31 cellular contexts compared by ENCODE assay signal in genomic region chr13:96198038-96198437, GRCh38.
DNase-seq lines count a peak whose midpoint lies in the region; ATAC-seq and TF ChIP-seq lines count a peak whose summit lies in the region.
"Had no signal": no experiment of that assay in that cellular context is flagged by ENCODE, and none has a peak within 500 bp of the region (broad histone marks: within the 10 kb centered on the region; RNA-seq: fewer than 3 reads in every experiment).

No MANE protein-coding gene starts in this region.

- H3K4me3 Mint-ChIP-seq in stimulated activated naive CD8-positive, alpha-beta T cell treated with anti-CD3 and anti-CD28 coated beads, Interleukin-15, amount 100 ng/mL, for 72 hours: no peak overlapping the region
- H3K4me3 Mint-ChIP-seq: B cell; CD14-positive monocyte; CD4-positive, alpha-beta memory T cell; CD4-positive, alpha-beta T cell; CD4-positive, CD25-positive, alpha-beta regulatory T cell; CD8-positive, alpha-beta memory T cell; CD8-positive, alpha-beta T cell had no signal

- no peak overlapping the region for H3K27ac Mint-ChIP-seq in stimulated activated naive CD8-positive, alpha-beta T cell treated with anti-CD3 and anti-CD28 coated beads, Interleukin-15, amount 100 ng/mL, for 72 hours
- H3K27ac Mint-ChIP-seq: B cell; CD14-positive monocyte; CD4-positive, alpha-beta memory T cell; CD4-positive, alpha-beta T cell; CD4-positive, CD25-positive, alpha-beta regulatory T cell; CD8-positive, alpha-beta memory T cell; CD8-positive, alpha-beta T cell had no signal

- H3K36me3 ChIP-seq in HEK293 (ENCODE audit: control insufficient read depth in 2 of 2, insufficient read depth in 1 of 2, low read length in 2 of 2): no peaks in the 10 kb centered on the region
- H3K36me3 ChIP-seq: BE2C; BLaER1; BLaER1 treated with 17β-estradiol and CSF1 and Interleukin-3, amounts not matched to agents 10 nM and 100 nM had no signal

- no peaks in the 10 kb centered on the region for H3K9me3 ChIP-seq in HEK293 (ENCODE audit: control insufficient read depth, insufficient read depth, low read depth, low read length)
- H3K9me3 ChIP-seq: A549, BE2C, Caco-2 had no signal

- peaks cover 0 to 7% of the 10 kb centered on the region in 2 donors for H3K9me3 Mint-ChIP-seq in stimulated activated naive CD8-positive, alpha-beta T cell treated with anti-CD3 and anti-CD28 coated beads, Interleukin-15, amount 100 ng/mL, for 72 hours

- ATAC-seq in Right ventricle myocardium superior (ENCODE audit: poor library complexity): no peak
- ATAC-seq in left ventricle myocardium superior: no peak
- ATAC-seq in stimulated activated naive CD8-positive, alpha-beta T cell treated with anti-CD3 and anti-CD28 coated beads, Interleukin-15, amount 100 ng/mL, for 72 hours: no peak
- ATAC-seq: A549; CD8-positive, alpha-beta T cell had no signal

- POLR2A ChIA-PET in HEK293 (lab: Yijun Ruan, JAX): no interaction called here

- no peak overlapping the region for H3K4me3 ChIP-seq in HEK293 (ENCODE audit: low read depth, low read length)
- H3K4me3 ChIP-seq: A549; BLaER1; BLaER1 treated with 17β-estradiol and CSF1 and Interleukin-3, amounts not matched to agents 10 nM and 100 nM had no signal

- intact Hi-C loops in Right ventricle myocardium superior (cut with DNase I): no loop called here
- intact Hi-C loops in left ventricle myocardium superior (cut with micrococcal nuclease): no loop called here

- H3K4me1 ChIP-seq in HEK293 (ENCODE audit: control insufficient read depth, insufficient read depth, low read length): no peaks in the 10 kb centered on the region
- H3K4me1 ChIP-seq: A549; BE2C; BLaER1; BLaER1 treated with 17β-estradiol and CSF1 and Interleukin-3, amounts not matched to agents 10 nM and 100 nM; Caco-2 had no signal

- DNase-seq in Right ventricle myocardium superior (peak; percentile 21), left ventricle myocardium superior (no peak)
- DNase-seq in stimulated activated naive CD8-positive, alpha-beta T cell treated with anti-CD3 and anti-CD28 coated beads, Interleukin-15, amount 100 ng/mL, for 72 hours: no peak
- DNase-seq: 8988T; ACHN; AML-193; BE2C; C1 segment of cervical spinal cord; Caco-2; Calu3; CD4-positive, alpha-beta memory T cell; CD4-positive, alpha-beta T cell; CD4-positive, CD25-positive, alpha-beta regulatory T cell; CD8-positive, alpha-beta memory T cell; CD8-positive, alpha-beta T cell; COR-L47; DMS 273 treated with DMSO at 0.1 percent for 48 hours; DMS153; DMS53; DMS79; DMS79 treated with DMSO at 0.1 percent for 48 hours; DND-41; EL had no signal

- TF ChIP-seq CTCF in HEK293 (tag by site-specific recombination; IDR thresholded peaks at IDR 0.05): no peak

- no peak overlapping the region for H3K27ac ChIP-seq in HEK293 (ENCODE audit: extremely low read depth, low read depth, low read length)
- H3K27ac ChIP-seq: 22Rv1; A549; BLaER1; BLaER1 treated with 17β-estradiol and CSF1 and Interleukin-3, amounts not matched to agents 10 nM and 100 nM; C4-2B had no signal

- CTCF ChIA-PET in HEK293 (lab: Yijun Ruan, JAX): interaction anchor here (0.6 to 0.7 kb wide), 2 partner anchors 31 to 211 kb away, joined by 3 read pairs; no protein-coding TSS in a partner anchor

- no peaks in the 10 kb centered on the region for H3K4me1 Mint-ChIP-seq in stimulated activated naive CD8-positive, alpha-beta T cell treated with anti-CD3 and anti-CD28 coated beads, Interleukin-15, amount 100 ng/mL, for 72 hours
- H3K4me1 Mint-ChIP-seq: B cell; CD4-positive, alpha-beta memory T cell; CD4-positive, CD25-positive, alpha-beta regulatory T cell; CD8-positive, alpha-beta memory T cell had no signal

- H3K27me3 Mint-ChIP-seq in stimulated activated naive CD8-positive, alpha-beta T cell treated with anti-CD3 and anti-CD28 coated beads, Interleukin-15, amount 100 ng/mL, for 72 hours: no peaks in the 10 kb centered on the region
- H3K27me3 Mint-ChIP-seq: B cell; CD4-positive, alpha-beta memory T cell; CD4-positive, CD25-positive, alpha-beta regulatory T cell; CD8-positive, alpha-beta memory T cell had no signal

TF ChIP-seq in HEK293, 187 proteins besides CTCF, POLR2A, EP300 and RAD21:
- TF ChIP-seq ZNF585B (tag by site-specific recombination; IDR thresholded peaks at IDR 0.05) (peak; percentile 92), ZNF704 (tag by site-specific recombination; IDR thresholded peaks at IDR 0.05) (no peak)
